Comparison of ENCODE assay signal across 3 cellular contexts in the genomic region with DNA sequence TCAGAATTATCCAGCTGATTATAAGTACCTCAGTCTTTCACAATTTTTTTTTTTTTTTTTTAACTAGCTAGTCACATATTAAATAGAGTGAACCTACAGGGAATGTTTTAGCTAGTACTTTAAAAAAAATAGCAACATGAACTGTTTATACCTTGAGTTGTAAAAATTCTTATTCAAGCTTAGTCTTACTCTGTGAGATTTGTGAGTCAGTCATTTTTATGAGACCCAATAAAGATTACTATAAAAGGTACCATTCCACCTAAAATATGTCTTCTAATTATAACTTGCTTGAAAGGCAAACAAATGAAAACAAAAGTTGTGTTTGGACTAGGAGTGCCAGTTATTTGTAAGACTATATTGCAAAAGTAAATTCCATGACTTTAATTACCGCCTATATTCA. TPM values are rescaled to one million over a fixed set of nuclear protein-coding genes. Genes with fewer than 3 reads are reported as not detected.
"Had no signal": no experiment of that assay in that cellular context is flagged by ENCODE, and none has a peak within 500 bp of the region (broad histone marks: within the 10 kb centered on the region; RNA-seq: fewer than 3 reads in every experiment).

No MANE protein-coding gene starts in this region.

RNA-seq across cellular contexts. Expression of gene FAM72C, which starts 5.9 kb away (rescaled TPM):
- total RNA-seq: temporal lobe, thoracic aorta, upper lobe of right lung had no signal
